In the genomic region with DNA sequence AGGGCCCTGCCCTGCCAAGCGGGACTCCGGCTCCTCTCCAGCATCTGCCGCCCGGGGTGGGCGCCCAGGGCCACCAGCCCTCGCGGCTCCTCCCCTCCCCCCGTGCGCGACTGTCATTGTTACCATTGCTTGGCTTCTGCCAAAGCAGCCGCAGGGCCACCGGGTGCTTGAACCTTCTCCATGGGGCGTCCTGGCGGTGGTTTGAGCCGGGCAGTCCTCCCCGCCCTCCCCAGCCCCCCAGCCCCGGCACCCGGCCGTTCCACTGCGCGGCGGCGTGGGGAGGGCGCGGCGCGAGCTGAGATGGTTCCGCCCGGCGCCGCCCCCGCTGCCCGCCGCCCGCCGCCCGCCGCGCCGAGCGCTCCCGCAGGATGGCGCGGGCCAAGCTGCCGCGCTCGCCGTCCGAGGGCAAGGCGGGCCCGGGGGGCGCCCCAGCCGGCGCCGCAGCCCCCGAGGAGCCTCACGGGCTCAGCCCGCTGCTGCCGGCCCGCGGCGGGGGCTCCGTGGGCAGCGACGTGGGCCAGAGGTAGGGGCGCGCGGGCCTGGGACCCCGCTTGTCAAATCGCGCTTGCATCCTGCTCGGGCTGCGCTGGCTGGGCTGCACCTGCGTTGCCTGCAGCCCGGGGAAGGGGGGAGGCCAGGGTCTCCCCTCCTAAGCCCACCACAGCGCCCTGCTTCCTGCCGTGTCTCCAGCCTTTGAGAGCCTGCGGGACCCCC, we compare ENCODE assay signal across 1 cellular context.
TF ChIP-seq lines count a peak whose summit lies in the region.

No MANE protein-coding gene starts in this region.

TF ChIP-seq in H1, 55 proteins besides CTCF, POLR2A, EP300 and RAD21:
- TF ChIP-seq TAF1 (IDR thresholded peaks at IDR 0.05; ENCODE audit: low read depth, low read length) (no peak), KDM4A (IDR thresholded peaks at IDR 0.05; ENCODE audit: low read depth, low read length, severe bottlenecking) (peak; percentile 44), TAF7 (optimal IDR thresholded peaks at IDR 0.05; ENCODE audit: borderline replicate concordance, low read depth, low read length) (no peak)
